In the genomic region with DNA sequence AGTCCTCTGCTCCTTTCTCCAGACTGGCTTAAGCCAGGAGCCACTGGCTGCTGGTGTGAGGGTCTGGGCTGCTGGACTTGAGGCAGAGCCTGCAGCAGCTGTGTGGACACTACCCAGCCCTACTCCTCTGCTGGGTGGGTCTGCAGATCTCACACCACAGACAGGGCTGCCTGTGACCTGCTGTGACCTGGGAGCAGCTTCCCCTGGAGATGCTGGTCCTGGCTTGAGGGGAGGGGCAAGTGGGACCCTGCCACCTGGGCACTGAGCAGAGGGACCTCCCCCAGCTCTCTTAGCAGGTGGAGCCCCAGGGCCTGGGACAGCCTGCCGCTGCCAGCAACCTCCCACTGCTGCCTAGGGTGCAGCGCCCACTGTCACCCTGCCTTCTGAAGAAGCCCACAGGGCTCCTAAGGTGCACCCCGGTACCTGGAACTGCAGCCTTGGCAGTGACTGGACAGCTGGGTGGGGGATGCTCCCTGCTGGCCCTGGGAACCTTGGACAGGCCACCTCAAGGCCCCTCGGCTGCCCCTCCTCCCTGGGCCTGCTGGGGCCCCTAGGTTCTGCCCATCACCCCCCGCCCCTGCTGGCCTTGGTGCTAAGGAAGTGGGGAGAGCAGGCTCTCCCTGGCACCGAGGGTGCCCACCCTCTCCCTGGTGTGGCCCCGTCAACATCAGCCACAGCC, we compare ENCODE assay signal across 31 cellular contexts. TPM values are rescaled to one million over a fixed set of nuclear protein-coding genes. Genes with fewer than 3 reads are reported as not detected.
DNase-seq lines count a peak whose midpoint lies in the region; ATAC-seq, FAIRE-seq and TF ChIP-seq lines count a peak whose summit lies in the region.
"Had no signal": no experiment of that assay in that cellular context is flagged by ENCODE, and none has a peak within 500 bp of the region (broad histone marks: within the 10 kb centered on the region; RNA-seq: fewer than 3 reads in every experiment).

No MANE protein-coding gene starts in this region.

- POLR2A ChIA-PET in A549 (lab: Yijun Ruan, JAX) (interaction anchor here (2.0 to 3.4 kb wide), 2 partner anchors 9 kb away, joined by 7 to 9 read pairs; partner anchors contain the start of genes CACFD1 and SLC2A6), Panc1 (lab: Charles Lee) (no interaction called here)

- H3K36me3 ChIP-seq in Panc1 (ENCODE audit: control insufficient read depth, insufficient read depth, low read length): no peaks in the 10 kb centered on the region
- H3K36me3 ChIP-seq: breast epithelium, colonic mucosa had no signal

- in situ Hi-C loops in Panc1 (cut with HindIII; ENCODE audit: low pct_unique_long_range_greater_than_20kb, low sequenced_read_pairs): no loop called here

- H3K9me3 ChIP-seq in A549: no peaks in the 10 kb centered on the region
- no peaks in the 10 kb centered on the region for H3K9me3 ChIP-seq in Panc1 (ENCODE audit: control insufficient read depth, insufficient read depth, low read depth, low read length)
- H3K9me3 ChIP-seq: BE2C, breast epithelium, colonic mucosa, esophagus muscularis mucosa, sigmoid colon had no signal

- CTCF ChIA-PET in A549 (lab: Yijun Ruan, JAX) (interaction anchor here (0.6 to 1.0 kb wide), 3 partner anchors 8 to 18 kb away, joined by 3 read pairs; partner anchors contain the start of gene CACFD1), Panc1 (lab: Charles Lee) (no interaction called here)

- no peak for TF ChIP-seq EP300 in A549 (IDR thresholded peaks at IDR 0.05)

- TF ChIP-seq RAD21 in A549 (conservative IDR thresholded peaks at IDR 0.05 in 1 of 2, IDR thresholded peaks at IDR 0.05 in 1 of 2): no peak

- no peak for TF ChIP-seq POLR2A in A549 (IDR thresholded peaks at IDR 0.05; ENCODE audit: low read length)

- intact Hi-C loops in Panc1 (cut with micrococcal nuclease; ENCODE audit: unreplicated experiment): no loop called here

- DNase-seq in A549 (ENCODE audit: low read depth in 1 of 2, low spot score in 1 of 2) (no peak), Panc1 (ENCODE audit: low read depth, low spot score) (no peak), GM19239 (ENCODE audit: insufficient read length, low spot score) (no peak), GF-D8 (lab: John Stamatoyannopoulos, UW) (no peak)
- DNase-seq: activated CD4-positive, alpha-beta T cell treated with anti-CD3 and anti-CD28 coated beads for 36 hours; activated naive CD4-positive, alpha-beta T cell treated with Interleukin-2 at 50 U/mL for 16 hours; activated T-cell treated with anti-CD3 and anti-CD28 coated beads, Interleukin-2, amount 50 U/mL, for 48 hours; amniotic stem cell; BE2C; colonic mucosa; DMS53; effector memory CD8-positive, alpha-beta T cell; KG1; left ventricle myocardium superior; midbrain; NCI-H1436; NCI-H510A treated with DMSO at 0.1 percent for 48 hours; sigmoid colon; stimulated activated CD4-positive, alpha-beta T cell treated with anti-CD3 and anti-CD28 coated beads, Interleukin-15, amount 100 ng/mL, for 24 hours; T-helper 17 cell had no signal

- peak in 1 of 2 experiments; percentile 9; a peak in 3 of 6 replicates for ATAC-seq in A549
- peak; percentile 10; the same call in 1 of the 2 replicates for ATAC-seq in Panc1
- ATAC-seq: activated CD4-positive, alpha-beta T cell treated with anti-CD3 and anti-CD28 coated beads for 36 hours; effector memory CD8-positive, alpha-beta T cell; left ventricle myocardium superior; T-helper 17 cell had no signal

- 100% methylated on average over 1 of the region's 7 CpGs for WGBS in A549 (ENCODE audit: missing lambda C conversion rate)

- H3K4me1 ChIP-seq in A549 (no peaks in the 10 kb centered on the region), Panc1 (ENCODE audit: control insufficient read depth, insufficient read depth, low read length) (no peaks in the 10 kb centered on the region)
- H3K4me1 ChIP-seq: BE2C, breast epithelium, colonic mucosa, esophagus muscularis mucosa, sigmoid colon had no signal

- TF ChIP-seq CTCF in A549 (IDR thresholded peaks at IDR 0.05) (no peak), Panc1 (IDR thresholded peaks at IDR 0.05) (no peak)

- no peak for FAIRE-seq in A549 (lab: Jason Lieb, UNC)
- no peak for FAIRE-seq in GM19239 (lab: Jason Lieb, UNC)
- FAIRE-seq: A204.1, frontal cortex, RCC 7860 had no signal

- BruUV-seq in Panc1 (replicated peaks; lab: Mats Ljungman, UMichigan): no TSS peak

- no peak overlapping the region for H3K27ac ChIP-seq in A549
- no peak overlapping the region for H3K27ac ChIP-seq in Panc1 (ENCODE audit: low read length)
- H3K27ac ChIP-seq: breast epithelium, colonic mucosa, esophagus muscularis mucosa, hepatocyte, parathyroid adenoma, sigmoid colon had no signal

- H3K4me2 ChIP-seq in A549: no peak overlapping the region
- H3K4me2 ChIP-seq: hepatocyte had no signal

- H3K4me3 ChIP-seq in A549: no peak overlapping the region
- H3K4me3 ChIP-seq in Panc1 (ENCODE audit: low read depth in 2 of 2, low read length in 2 of 2): no peak overlapping the region
- H3K4me3 ChIP-seq: breast epithelium, colonic mucosa, esophagus muscularis mucosa, hepatocyte, sigmoid colon had no signal

- H3K27me3 ChIP-seq in Panc1 (ENCODE audit: control insufficient read depth, insufficient read depth, low read length): no peaks in the 10 kb centered on the region
- H3K27me3 ChIP-seq: BE2C, colonic mucosa, esophagus muscularis mucosa, hepatocyte, sigmoid colon had no signal

TF ChIP-seq in A549, 52 proteins besides CTCF, POLR2A, EP300 and RAD21:
- TF ChIP-seq GATA3 (IDR thresholded peaks at IDR 0.05; ENCODE audit: borderline replicate concordance): 0 out of 2 replicates have a peak, but pooled peaks have one; percentile 7
- no peak for TF ChIP-seq FOSL2 (IDR thresholded peaks at IDR 0.05)
- no peak for TF ChIP-seq FOSL2 (CRISPR knock-in tag; IDR thresholded peaks at IDR 0.05)

RNA-seq across cellular contexts. Expression of gene CACFD1, which starts 9.1 kb away (rescaled TPM):
- 6.2 and 8.0 TPM in 2 replicates for polyA plus RNA-seq in A549 (2011; rRNA removed)
- polyA plus RNA-seq in A549 (2012; cell fraction: cytosol; rRNA removed): 4.4 and 7.0 TPM in 2 replicates
- 7.1 and 7.4 TPM in 2 replicates for polyA plus RNA-seq in A549 (2012; cell fraction: nucleus; rRNA removed)
- 3.1 to 5.2 TPM (median 5.0 TPM) in 3 replicates for polyA plus RNA-seq in A549 (2017; fragmentation: RNase III; extraction: RNeasy Plus Mini Kit Qiagen cat#74134 plus additional on column Dnase treatment)
- polyA minus RNA-seq in A549 (2011; rRNA and poly(A)+ RNA removed): 9.4 and 11.5 TPM in 2 replicates
- total RNA-seq in Panc1 (2021; ENCODE audit: unreplicated experiment): 13.9 TPM
- 22.2 TPM for polyA plus RNA-seq in Panc1 (2012; ENCODE audit: insufficient read length)

RNA-seq across cellular contexts. Expression of gene SLC2A6, which starts 10.0 kb away (rescaled TPM):
- 3.7 and 4.6 TPM in 2 replicates for polyA plus RNA-seq in A549 (2011; rRNA removed)
- polyA plus RNA-seq in A549 (2012; cell fraction: cytosol; rRNA removed): 9.7 and 16.3 TPM in 2 replicates
- 20.8 and 32.7 TPM in 2 replicates for polyA plus RNA-seq in A549 (2012; cell fraction: nucleus; rRNA removed)
- polyA plus RNA-seq in A549 (2017; fragmentation: RNase III; extraction: RNeasy Plus Mini Kit Qiagen cat#74134 plus additional on column Dnase treatment): 15.4 to 21.2 TPM (median 20.5 TPM) in 3 replicates
- polyA minus RNA-seq in A549 (2011; rRNA and poly(A)+ RNA removed): 4.2 and 5.8 TPM in 2 replicates
- 48.2 TPM for total RNA-seq in Panc1 (2021; ENCODE audit: unreplicated experiment)
- 71.4 TPM for polyA plus RNA-seq in Panc1 (2012; ENCODE audit: insufficient read length)

RNA-seq across cellular contexts. Expression of gene ADAMTS13, which starts 46.7 kb away (rescaled TPM):
- 0.80 and 1.2 TPM in 2 replicates for polyA plus RNA-seq in A549 (2011; rRNA removed)
- 0.89 and 0.95 TPM in 2 replicates for polyA plus RNA-seq in A549 (2012; cell fraction: cytosol; rRNA removed)
- 8.6 TPM in 2 replicates for polyA plus RNA-seq in A549 (2012; cell fraction: nucleus; rRNA removed)
- 0.94 to 1.7 TPM (median 0.98 TPM) in 3 replicates for polyA plus RNA-seq in A549 (2017; fragmentation: RNase III; extraction: RNeasy Plus Mini Kit Qiagen cat#74134 plus additional on column Dnase treatment)
- 0.70 and 0.83 TPM in 2 replicates for polyA minus RNA-seq in A549 (2011; rRNA and poly(A)+ RNA removed)
- 3.4 TPM for total RNA-seq in Panc1 (2021; ENCODE audit: unreplicated experiment)
- 5.7 TPM for polyA plus RNA-seq in Panc1 (2012; ENCODE audit: insufficient read length)

RNA-seq across cellular contexts. Expression of gene REXO4, which starts 51.1 kb away (rescaled TPM):
- 20.6 and 25.8 TPM in 2 replicates for polyA plus RNA-seq in A549 (2011; rRNA removed)
- polyA plus RNA-seq in A549 (2012; cell fraction: cytosol; rRNA removed): 30.5 and 32.8 TPM in 2 replicates
- polyA plus RNA-seq in A549 (2012; cell fraction: nucleus; rRNA removed): 23.8 and 25.0 TPM in 2 replicates
- 30.3 to 31.7 TPM (median 31.0 TPM) in 3 replicates for polyA plus RNA-seq in A549 (2017; fragmentation: RNase III; extraction: RNeasy Plus Mini Kit Qiagen cat#74134 plus additional on column Dnase treatment)
- 12.6 and 13.4 TPM in 2 replicates for polyA minus RNA-seq in A549 (2011; rRNA and poly(A)+ RNA removed)
- 19.9 TPM for total RNA-seq in Panc1 (2021; ENCODE audit: unreplicated experiment)
- 26.9 TPM for polyA plus RNA-seq in Panc1 (2012; ENCODE audit: insufficient read length)

RNA-seq across cellular contexts. Expression of gene MYMK, which starts 55.8 kb away (rescaled TPM):
- polyA plus RNA-seq in A549 (2011; rRNA removed) (not detected in 2 replicates), A549 (2017; fragmentation: RNase III; extraction: RNeasy Plus Mini Kit Qiagen cat#74134 plus additional on column Dnase treatment) (not detected in 3 replicates)
- polyA plus RNA-seq in A549 (2012; cell fraction: cytosol; rRNA removed): not detected in 2 replicates
- polyA plus RNA-seq in A549 (2012; cell fraction: nucleus; rRNA removed): not detected in 2 replicates
- polyA minus RNA-seq in A549 (2011; rRNA and poly(A)+ RNA removed): not detected in 2 replicates
- total RNA-seq in Panc1 (2021; ENCODE audit: unreplicated experiment): not detected
- polyA plus RNA-seq in Panc1 (2012; ENCODE audit: insufficient read length): not detected
- total RNA-seq: activated CD4-positive, alpha-beta T cell treated with anti-CD3 and anti-CD28 coated beads for 36 hours; activated CD8-positive, alpha-beta memory T cell treated with anti-CD3 and anti-CD28 coated beads for 36 hours; breast epithelium; colonic mucosa; esophagus muscularis mucosa; frontal cortex; hepatocyte; HT1080; left ventricle myocardium superior; natural killer cell treated with Interleukin-12 subunit alpha and Interleukin-12 subunit beta and Interleukin-15 and Interleukin-18, amount 100 ng/mL, for 72 hours; sigmoid colon; T-helper 17 cell had no signal
- polyA plus RNA-seq: sigmoid colon, urinary bladder had no signal
